1 cellular context compared by ENCODE assay signal in genomic region chr15:75449585-75450306, GRCh38.
TF ChIP-seq lines count a peak whose summit lies in the region.

No MANE protein-coding gene starts in this region.

TF ChIP-seq in K562, 482 proteins besides CTCF, POLR2A, EP300 and RAD21 (continued from another document):
- TF ChIP-seq POLR2G (IDR thresholded peaks at IDR 0.05; ENCODE audit: low read depth, low read length) (no peak), THRAP3 (IDR thresholded peaks at IDR 0.05; ENCODE audit: borderline replicate concordance) (no peak), TOE1 (IDR thresholded peaks at IDR 0.05; ENCODE audit: borderline replicate concordance) (no peak), TOE1 (CRISPR knock-in tag; IDR thresholded peaks at IDR 0.05; ENCODE audit: borderline replicate concordance, low read depth) (no peak), TAF9B (IDR thresholded peaks at IDR 0.05; ENCODE audit: partially characterized antibody) (no peak), NCOA2 (IDR thresholded peaks at IDR 0.05; ENCODE audit: partially characterized antibody in 2 of 2) (no peak), BCOR (IDR thresholded peaks at IDR 0.05) (no peak), SP1 (CRISPR knock-in tag; IDR thresholded peaks at IDR 0.05) (no peak), SMARCC2 (IDR thresholded peaks at IDR 0.05; ENCODE audit: low read depth) (no peak), MECOM (CRISPR knock-in tag; IDR thresholded peaks at IDR 0.05) (no peak), CEBPG (CRISPR knock-in tag; IDR thresholded peaks at IDR 0.05) (no peak), CEBPG (tag; conservative IDR thresholded peaks at IDR 0.05 in 1 of 2, IDR thresholded peaks at IDR 0.05 in 1 of 2) (no peak)
- TF ChIP-seq, protein P1, sequence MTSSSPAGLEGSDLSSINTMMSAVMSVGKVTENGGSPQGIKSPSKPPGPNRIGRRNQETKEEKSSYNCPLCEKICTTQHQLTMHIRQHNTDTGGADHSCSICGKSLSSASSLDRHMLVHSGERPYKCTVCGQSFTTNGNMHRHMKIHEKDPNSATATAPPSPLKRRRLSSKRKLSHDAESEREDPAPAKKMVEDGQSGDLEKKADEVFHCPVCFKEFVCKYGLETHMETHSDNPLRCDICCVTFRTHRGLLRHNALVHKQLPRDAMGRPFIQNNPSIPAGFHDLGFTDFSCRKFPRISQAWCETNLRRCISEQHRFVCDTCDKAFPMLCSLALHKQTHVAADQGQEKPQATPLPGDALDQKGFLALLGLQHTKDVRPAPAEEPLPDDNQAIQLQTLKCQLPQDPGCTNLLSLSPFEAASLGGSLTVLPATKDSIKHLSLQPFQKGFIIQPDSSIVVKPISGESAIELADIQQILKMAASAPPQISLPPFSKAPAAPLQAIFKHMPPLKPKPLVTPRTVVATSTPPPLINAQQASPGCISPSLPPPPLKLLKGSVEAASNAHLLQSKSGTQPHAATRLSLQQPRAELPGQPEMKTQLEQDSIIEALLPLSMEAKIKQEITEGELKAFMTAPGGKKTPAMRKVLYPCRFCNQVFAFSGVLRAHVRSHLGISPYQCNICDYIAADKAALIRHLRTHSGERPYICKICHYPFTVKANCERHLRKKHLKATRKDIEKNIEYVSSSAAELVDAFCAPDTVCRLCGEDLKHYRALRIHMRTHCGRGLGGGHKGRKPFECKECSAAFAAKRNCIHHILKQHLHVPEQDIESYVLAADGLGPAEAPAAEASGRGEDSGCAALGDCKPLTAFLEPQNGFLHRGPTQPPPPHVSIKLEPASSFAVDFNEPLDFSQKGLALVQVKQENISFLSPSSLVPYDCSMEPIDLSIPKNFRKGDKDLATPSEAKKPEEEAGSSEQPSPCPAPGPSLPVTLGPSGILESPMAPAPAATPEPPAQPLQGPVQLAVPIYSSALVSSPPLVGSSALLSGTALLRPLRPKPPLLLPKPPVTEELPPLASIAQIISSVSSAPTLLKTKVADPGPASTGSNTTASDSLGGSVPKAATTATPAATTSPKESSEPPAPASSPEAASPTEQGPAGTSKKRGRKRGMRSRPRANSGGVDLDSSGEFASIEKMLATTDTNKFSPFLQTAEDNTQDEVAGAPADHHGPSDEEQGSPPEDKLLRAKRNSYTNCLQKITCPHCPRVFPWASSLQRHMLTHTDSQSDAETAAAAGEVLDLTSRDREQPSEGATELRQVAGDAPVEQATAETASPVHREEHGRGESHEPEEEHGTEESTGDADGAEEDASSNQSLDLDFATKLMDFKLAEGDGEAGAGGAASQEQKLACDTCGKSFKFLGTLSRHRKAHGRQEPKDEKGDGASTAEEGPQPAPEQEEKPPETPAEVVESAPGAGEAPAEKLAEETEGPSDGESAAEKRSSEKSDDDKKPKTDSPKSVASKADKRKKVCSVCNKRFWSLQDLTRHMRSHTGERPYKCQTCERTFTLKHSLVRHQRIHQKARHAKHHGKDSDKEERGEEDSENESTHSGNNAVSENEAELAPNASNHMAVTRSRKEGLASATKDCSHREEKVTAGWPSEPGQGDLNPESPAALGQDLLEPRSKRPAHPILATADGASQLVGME (CRISPR knock-in tag; IDR thresholded peaks at IDR 0.05): no peak
